In the genomic region with DNA sequence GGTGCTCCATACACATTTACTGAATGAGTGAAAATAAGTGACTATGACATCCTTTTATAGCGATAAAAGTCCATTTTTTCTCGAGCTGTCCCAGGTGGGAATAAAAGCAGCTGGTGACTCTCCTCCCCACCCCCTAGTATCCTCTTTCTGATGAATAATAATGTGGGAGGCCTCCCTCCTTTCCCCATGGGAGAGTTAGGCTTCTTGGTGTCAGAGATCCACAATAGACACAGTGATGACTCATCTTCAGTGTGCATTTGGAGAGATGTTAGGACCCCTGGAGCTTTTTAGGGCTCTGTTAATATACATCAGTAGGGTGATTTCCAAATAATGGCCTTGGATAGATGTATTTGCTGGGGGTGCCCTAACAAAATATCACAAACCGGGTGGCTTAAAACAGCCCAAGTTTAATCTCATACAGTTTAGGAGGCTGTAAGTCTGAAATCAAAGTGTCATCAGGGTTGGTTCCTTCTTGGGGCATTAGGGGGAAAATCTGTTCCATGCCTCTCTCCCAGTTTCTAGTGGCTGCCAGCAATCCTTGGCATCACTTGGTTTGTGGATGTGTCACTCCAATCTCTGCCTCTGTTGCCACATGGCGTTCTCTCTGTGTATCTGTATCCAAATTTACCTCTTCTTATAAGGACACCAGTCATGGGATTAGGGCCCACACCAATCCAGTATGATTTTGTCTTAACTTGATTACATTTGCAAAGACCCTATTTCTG, we compare ENCODE assay signal across 14 cellular contexts. TPM values are rescaled to one million over a fixed set of nuclear protein-coding genes. Genes with fewer than 3 reads are reported as not detected.
DNase-seq lines count a peak whose midpoint lies in the region; ATAC-seq and TF ChIP-seq lines count a peak whose summit lies in the region.
"Had no signal": no experiment of that assay in that cellular context is flagged by ENCODE, and none has a peak within 500 bp of the region (broad histone marks: within the 10 kb centered on the region; RNA-seq: fewer than 3 reads in every experiment).

No MANE protein-coding gene starts in this region.

- H3K27me3 ChIP-seq in heart right ventricle (no peaks in the 10 kb centered on the region), RWPE2 (ENCODE audit: insufficient read depth, poor library complexity, severe bottlenecking) (no peaks in the 10 kb centered on the region), testis (no peaks in the 10 kb centered on the region), ascending aorta (no peaks in the 10 kb centered on the region)

- H3K9me3 ChIP-seq in heart right ventricle: no peaks in the 10 kb centered on the region
- H3K9me3 ChIP-seq in RWPE2 (ENCODE audit: severe bottlenecking): no peaks in the 10 kb centered on the region
- H3K9me3 ChIP-seq in testis: no peaks in the 10 kb centered on the region
- no peaks in the 10 kb centered on the region for H3K9me3 ChIP-seq in ascending aorta
- H3K9me3 ChIP-seq: neutrophil had no signal

- ATAC-seq in heart right ventricle (peak in 3 of 8 donors; percentile 31 to 34 (median 33)), RWPE2 (ENCODE audit: low read depth) (0 out of 3 replicates have a peak, but pooled peaks have one; percentile 5), natural killer cell (no peak)
- ATAC-seq: GM23338, HepG2 had no signal

- DNase-seq in heart right ventricle (no peak), cardiac septum (ENCODE audit: low spot score) (no peak), RWPE2 (ENCODE audit: low spot score) (no peak), fibroblast of the aortic adventitia (ENCODE audit: low read depth) (peak; percentile 58), substantia nigra (lab: John Stamatoyannopoulos, UW) (no peak), natural killer cell (no peak), testis (no peak), ascending aorta (ENCODE audit: low spot score in 2 of 2) (no peak)
- DNase-seq: activated CD4-positive, alpha-beta T cell treated with anti-CD3 and anti-CD28 coated beads, Interleukin-2, amount 50 U/mL, for 4 hours; activated naive CD4-positive, alpha-beta T cell treated with anti-CD3 and anti-CD28 coated beads, Interleukin-2, amount 10 ng/mL, durations not matched to agents 7 days and 5 days; stimulated activated CD4-positive, alpha-beta T cell treated with anti-CD3 and anti-CD28 coated beads, Interleukin-4, amount 100 ng/mL, for 24 hours had no signal

- no peaks in the 10 kb centered on the region for H3K36me3 Mint-ChIP-seq in natural killer cell
- H3K36me3 Mint-ChIP-seq: activated naive CD4-positive, alpha-beta T cell treated with anti-CD3 and anti-CD28 coated beads, Interleukin-2, amount 10 ng/mL, durations not matched to agents 7 days and 5 days had no signal

- no peak for TF ChIP-seq CTCF in heart right ventricle (IDR thresholded peaks at IDR 0.05)
- TF ChIP-seq CTCF in RWPE2 (IDR thresholded peaks at IDR 0.05; ENCODE audit: poor library complexity, severe bottlenecking): no peak
- no peak for TF ChIP-seq CTCF in fibroblast of the aortic adventitia (IDR thresholded peaks at IDR 0.05; ENCODE audit: insufficient read depth, low read length)
- TF ChIP-seq CTCF in natural killer cell (IDR thresholded peaks at IDR 0.05): no peak
- TF ChIP-seq CTCF in testis (IDR thresholded peaks at IDR 0.05): no peak
- TF ChIP-seq CTCF in ascending aorta (IDR thresholded peaks at IDR 0.05): no peak

- no peak for TF ChIP-seq POLR2A in testis (IDR thresholded peaks at IDR 0.05)

- H3K4me3 ChIP-seq in heart right ventricle: no peak overlapping the region
- no peak overlapping the region for H3K4me3 ChIP-seq in RWPE2 (ENCODE audit: severe bottlenecking)
- no peak overlapping the region for H3K4me3 ChIP-seq in fibroblast of the aortic adventitia (ENCODE audit: low read depth, low read length)
- no peak overlapping the region for H3K4me3 ChIP-seq in testis
- H3K4me3 ChIP-seq in ascending aorta: no peak overlapping the region
- H3K4me3 ChIP-seq: GM23338 had no signal

- H3K4me1 ChIP-seq in heart right ventricle: peaks cover 0 to 59% (median 20%) of the 10 kb centered on the region in 9 donors
- peaks cover 44% of the 10 kb centered on the region for H3K4me1 ChIP-seq in RWPE2 (ENCODE audit: insufficient read depth, poor library complexity, severe bottlenecking)
- H3K4me1 ChIP-seq in testis: no peaks in the 10 kb centered on the region
- no peaks in the 10 kb centered on the region for H3K4me1 ChIP-seq in ascending aorta

- peak overlapping the region in 8 of 10 donors; percentile 7 to 69 (median 43) for H3K27ac ChIP-seq in heart right ventricle
- H3K27ac ChIP-seq in RWPE2 (ENCODE audit: poor library complexity, severe bottlenecking): peak overlapping the region; percentile 93
- H3K27ac ChIP-seq in substantia nigra (ENCODE audit: low read depth, low read length, poor library complexity, severe bottlenecking): peak overlapping the region; percentile 87
- H3K27ac ChIP-seq in testis: no peak overlapping the region
- H3K27ac ChIP-seq in ascending aorta: no peak overlapping the region
- H3K27ac ChIP-seq: neutrophil had no signal

- H3K27ac Mint-ChIP-seq in natural killer cell: no peak overlapping the region
- H3K27ac Mint-ChIP-seq: activated naive CD4-positive, alpha-beta T cell treated with anti-CD3 and anti-CD28 coated beads, Interleukin-2, amount 10 ng/mL, durations not matched to agents 7 days and 5 days; GM23338 had no signal

- H3K27me3 Mint-ChIP-seq in natural killer cell (ENCODE audit: low read depth in 2 of 2): peaks cover 0 to 5% of the 10 kb centered on the region in 2 donors

- H3K4me1 Mint-ChIP-seq in natural killer cell: no peaks in the 10 kb centered on the region

- H3K36me3 ChIP-seq in heart right ventricle (no peaks in the 10 kb centered on the region), RWPE2 (ENCODE audit: low read depth) (no peaks in the 10 kb centered on the region), testis (ENCODE audit: low read depth, missing control alignments) (no peaks in the 10 kb centered on the region), ascending aorta (no peaks in the 10 kb centered on the region)
- H3K36me3 ChIP-seq: neutrophil had no signal

- H3K9me3 Mint-ChIP-seq in natural killer cell: no peaks in the 10 kb centered on the region
- H3K9me3 Mint-ChIP-seq: activated naive CD4-positive, alpha-beta T cell treated with anti-CD3 and anti-CD28 coated beads, Interleukin-2, amount 10 ng/mL, durations not matched to agents 7 days and 5 days; GM23338 had no signal

- 59 to 66% methylated on average over 4 of the region's 4 CpGs for WGBS in heart right ventricle, 2 donors
- 74 to 80% methylated on average over 4 of the region's 4 CpGs for WGBS in testis, 2 donors

- intact Hi-C loops in heart right ventricle (cut with DNase I) (loop anchor here in 4 of 10 donors (10.0 kb wide), 3 partner anchors 50 to 340 kb away; no protein-coding TSS in a partner anchor), cardiac septum (cut with DNase I) (no loop called here), natural killer cell (cut with micrococcal nuclease) (no loop called here), testis (cut with DNase I; ENCODE audit: low total_unique reads) (no loop called here), ascending aorta (cut with DNase I) (no loop called here)

- no peak overlapping the region for H3K4me3 Mint-ChIP-seq in natural killer cell
- H3K4me3 Mint-ChIP-seq: activated naive CD4-positive, alpha-beta T cell treated with anti-CD3 and anti-CD28 coated beads, Interleukin-2, amount 10 ng/mL, durations not matched to agents 7 days and 5 days; GM23338 had no signal

RNA-seq across cellular contexts. Expression of a gene that starts 4.4 kb away (rescaled TPM):
- total RNA-seq in heart right ventricle (100 to 1,000 TPM in 5 of 10 donors, 10 to 100 TPM in 5; 96.7 to 136 (median 102) TPM), cardiac septum (101 TPM), fibroblast of the aortic adventitia (ENCODE audit: low replicate concordance) (30.3 and 50.5 TPM in 2 replicates), natural killer cell (10 to 100 TPM; 36.6 to 46.6 (median 39.5) TPM), testis (100 to 1,000 TPM; 121 to 130 TPM), ascending aorta (222 TPM)
- polyA plus RNA-seq in heart right ventricle (10 to 100 TPM; 81.2 to 95.4 TPM), testis (ENCODE audit: insufficient read depth, low read depth, low replicate concordance) (178 TPM)

RNA-seq across cellular contexts. Expression of a gene that starts 37.2 kb away (rescaled TPM):
- 1 to 10 TPM; 3.4 to 9.3 (median 5.8) TPM for total RNA-seq in heart right ventricle
- 1 to 10 TPM in 1 of 2 donors, under 1 TPM in 1; 0.83 to 1.6 TPM for polyA plus RNA-seq in heart right ventricle
- total RNA-seq in cardiac septum: 8.3 TPM
- 6.2 and 6.7 TPM in 2 replicates for total RNA-seq in fibroblast of the aortic adventitia (ENCODE audit: low replicate concordance)
- total RNA-seq in natural killer cell: 1 to 10 TPM in 2 of 3 donors, under 1 TPM in 1; 0.49 to 1.5 (median 1.0) TPM
- 10 to 100 TPM in 1 of 2 donors, 1 to 10 TPM in 1; 9.8 to 10.1 TPM for total RNA-seq in testis
- 4.5 TPM for polyA plus RNA-seq in testis (ENCODE audit: insufficient read depth, low read depth, low replicate concordance)
- total RNA-seq in ascending aorta: 42.6 TPM

Comparison
In these comparisons a context has a peak if more than half of its experiments do, and no peak if none do; other contexts are left out.
1. H3K27ac ChIP-seq: peak in heart right ventricle (8 of 10), RWPE2 (single experiment) and substantia nigra (single experiment); none in testis (0 of 2) and ascending aorta (0 of 2).